15 cellular contexts compared by ENCODE assay signal in genomic region chr2:216298719-216299118, GRCh38.
DNase-seq lines count a peak whose midpoint lies in the region; FAIRE-seq and TF ChIP-seq lines count a peak whose summit lies in the region.
"Had no signal": no experiment of that assay in that cellular context is flagged by ENCODE, and none has a peak within 500 bp of the region (broad histone marks: within the 10 kb centered on the region; RNA-seq: fewer than 3 reads in every experiment).

No MANE protein-coding gene starts in this region.

- peak; percentile 91 for FAIRE-seq in HTR-8/SVneo (lab: Jason Lieb, UNC)

- CTCF ChIA-PET in AG04450 (lab: Charles Lee) = no interaction called here
- CTCF ChIA-PET in CD8-positive, alpha-beta memory T cell (lab: Charles Lee) = no interaction called here

- H3K4me3 ChIP-seq in AG04450 (ENCODE audit: low read depth, low read length) (no peak overlapping the region), brain microvascular endothelial cell (ENCODE audit: low read depth, low read length) (no peak overlapping the region)
- no peak overlapping the region for H3K4me3 ChIP-seq in CD8-positive, alpha-beta memory T cell (ENCODE audit: low read length)
- H3K4me3 ChIP-seq: BLaER1 treated with 17β-estradiol and CSF1 and Interleukin-3, amounts not matched to agents 10 nM and 100 nM had no signal

- H3K4me1 ChIP-seq in CD8-positive, alpha-beta memory T cell (ENCODE audit: insufficient read depth, low read length) = no peaks in the 10 kb centered on the region

- H3K27me3 ChIP-seq in AG04450 (ENCODE audit: control insufficient read depth, insufficient read depth, low read length) (no peaks in the 10 kb centered on the region), brain microvascular endothelial cell (replicated peaks) (no peaks in the 10 kb centered on the region)
- no peaks in the 10 kb centered on the region for H3K27me3 ChIP-seq in CD8-positive, alpha-beta memory T cell (ENCODE audit: insufficient read depth, low read length, poor library complexity, severe bottlenecking)
- H3K27me3 ChIP-seq: BLaER1 treated with 17β-estradiol and CSF1 and Interleukin-3, amounts not matched to agents 10 nM and 100 nM had no signal

- H3K27me3 Mint-ChIP-seq in CD8-positive, alpha-beta memory T cell = peaks cover 0 to 9% of the 10 kb centered on the region in 2 donors

- DNase-seq in AG04450 (ENCODE audit: low read depth, low spot score) (peak; percentile 24), HTR-8/SVneo (ENCODE audit: insufficient read length, low spot score) (peak; percentile 74), brain microvascular endothelial cell (peak; percentile 77), islet precursor cell (peak; percentile 59), head of caudate nucleus (no peak), DMS79 treated with DMSO at 0.1 percent for 48 hours (lab: John Stamatoyannopoulos, UW) (no peak), HPDE6-E6E7 (ENCODE audit: extremely low spot score) (no peak)
- DNase-seq in CD8-positive, alpha-beta memory T cell = no peak
- DNase-seq: activated CD4-positive, alpha-beta T cell treated with anti-CD3 and anti-CD28 coated beads for 48 hours; posterior cingulate gyrus; stimulated activated CD4-positive, alpha-beta T cell treated with anti-CD3 and anti-CD28 coated beads, Interleukin-4, amount 100 ng/mL, for 24 hours; T-helper 2 cell had no signal

- POLR2A ChIA-PET in AG04450 (lab: Yijun Ruan, JAX) = no interaction called here
- POLR2A ChIA-PET in CD8-positive, alpha-beta memory T cell (lab: Charles Lee) = no interaction called here

- H3K9me3 ChIP-seq in AG04450 (ENCODE audit: control insufficient read depth, insufficient read depth, low read length) = no peaks in the 10 kb centered on the region
- H3K9me3 ChIP-seq in CD8-positive, alpha-beta memory T cell (ENCODE audit: low read length) = no peaks in the 10 kb centered on the region

- intact Hi-C loops in head of caudate nucleus (cut with DNase I) = no loop called here

- no peaks in the 10 kb centered on the region for H3K9me3 Mint-ChIP-seq in CD8-positive, alpha-beta memory T cell
- H3K9me3 Mint-ChIP-seq: stimulated activated memory B cell treated with anti-CD40 and anti-IgM and Interleukin-4, amounts not matched to agents 10 μg/mL and 1 μg/mL and 100 μg/mL, for 72 hours had no signal

- H3K27ac Mint-ChIP-seq in CD8-positive, alpha-beta memory T cell = no peak overlapping the region
- H3K27ac Mint-ChIP-seq: stimulated activated memory B cell treated with anti-CD40 and anti-IgM and Interleukin-4, amounts not matched to agents 10 μg/mL and 1 μg/mL and 100 μg/mL, for 72 hours had no signal

- H3K27ac ChIP-seq in AG04450 (ENCODE audit: low read depth, low read length) = peak overlapping the region; percentile 4
- H3K27ac ChIP-seq in brain microvascular endothelial cell = peak overlapping the region; percentile 52
- no peak overlapping the region for H3K27ac ChIP-seq in CD8-positive, alpha-beta memory T cell (ENCODE audit: low read depth, low read length)
- H3K27ac ChIP-seq: BLaER1 treated with 17β-estradiol and CSF1 and Interleukin-3, amounts not matched to agents 10 nM and 100 nM; epithelial cell of prostate had no signal

- H3K36me3 ChIP-seq in brain microvascular endothelial cell (replicated peaks) = no peaks in the 10 kb centered on the region
- H3K36me3 ChIP-seq in CD8-positive, alpha-beta memory T cell (ENCODE audit: insufficient read depth, low read length) = no peaks in the 10 kb centered on the region
- H3K36me3 ChIP-seq: BLaER1 treated with 17β-estradiol and CSF1 and Interleukin-3, amounts not matched to agents 10 nM and 100 nM had no signal

- peaks cover 0 to 5% (median 0%) of the 10 kb centered on the region in 3 donors for H3K36me3 Mint-ChIP-seq in CD8-positive, alpha-beta memory T cell
- H3K36me3 Mint-ChIP-seq: stimulated activated memory B cell treated with anti-CD40 and anti-IgM and Interleukin-4, amounts not matched to agents 10 μg/mL and 1 μg/mL and 100 μg/mL, for 72 hours had no signal

- no peak overlapping the region for H3K4me3 Mint-ChIP-seq in CD8-positive, alpha-beta memory T cell
- H3K4me3 Mint-ChIP-seq: stimulated activated memory B cell treated with anti-CD40 and anti-IgM and Interleukin-4, amounts not matched to agents 10 μg/mL and 1 μg/mL and 100 μg/mL, for 72 hours had no signal

- TF ChIP-seq CTCF in AG04450 (IDR thresholded peaks at IDR 0.05; ENCODE audit: low read depth, low read length) = no peak
- no peak for TF ChIP-seq CTCF in brain microvascular endothelial cell (IDR thresholded peaks at IDR 0.05; ENCODE audit: low read depth, low read length, missing control alignments)

- H3K4me1 Mint-ChIP-seq in CD8-positive, alpha-beta memory T cell = peaks cover 2 to 6% (median 5%) of the 10 kb centered on the region in 3 donors
- H3K4me1 Mint-ChIP-seq: stimulated activated memory B cell treated with anti-CD40 and anti-IgM and Interleukin-4, amounts not matched to agents 10 μg/mL and 1 μg/mL and 100 μg/mL, for 72 hours had no signal

- in situ Hi-C loops in brain microvascular endothelial cell (cut with HindIII; ENCODE audit: low pct_ligation_motif_present, low sequenced_read_pairs) = no loop called here

Comparison
In these comparisons a context has a peak if more than half of its experiments do, and no peak if none do; other contexts are left out.
1. DNase-seq: peak in AG04450 (single experiment), HTR-8/SVneo (single experiment), brain microvascular endothelial cell (single experiment) and islet precursor cell (single experiment); none in head of caudate nucleus (0 of 42), DMS79 treated with DMSO at 0.1 percent for 48 hours (single experiment), CD8-positive, alpha-beta memory T cell (0 of 5) and HPDE6-E6E7 (single experiment).